ENCODE assay signal across 8 cellular contexts in genomic region chr2:45643095-45643494, GRCh38. TPM values are rescaled to one million over a fixed set of nuclear protein-coding genes. Genes with fewer than 3 reads are reported as not detected.
DNase-seq lines count a peak whose midpoint lies in the region; ATAC-seq and TF ChIP-seq lines count a peak whose summit lies in the region.

No MANE protein-coding gene starts in this region.

- DNase-seq in RPMI7951 (ENCODE audit: low read depth) (peak; percentile 22), fibroblast of villous mesenchyme (ENCODE audit: low read depth) (peak; percentile 21), retinal pigment epithelial cell (ENCODE audit: low read depth) (no peak), NCI-H2029 (lab: John Stamatoyannopoulos, UW) (no peak), NCI-H510A treated with DMSO at 0.1 percent for 48 hours (lab: John Stamatoyannopoulos, UW) (no peak), GM13977 (ENCODE audit: low spot score) (no peak), AG20443 (ENCODE audit: low spot score) (no peak)

- H3K4me3 ChIP-seq in fibroblast of villous mesenchyme (ENCODE audit: low read depth, low read length) (peak overlapping the region; percentile 72), retinal pigment epithelial cell (ENCODE audit: low read length) (peak overlapping the region; percentile 59)

- TF ChIP-seq CTCF in fibroblast of villous mesenchyme (IDR thresholded peaks at IDR 0.05; ENCODE audit: insufficient read depth, low read depth, low read length) = no peak
- TF ChIP-seq CTCF in retinal pigment epithelial cell (conservative IDR thresholded peaks at IDR 0.05; ENCODE audit: low read depth, low read length) = no peak
- no peak for TF ChIP-seq CTCF in GM13977 (IDR thresholded peaks at IDR 0.05; ENCODE audit: extremely low read depth, insufficient read depth, missing control alignments)

- ATAC-seq in GM18502 (IDR thresholded peaks at IDR 0.05; ENCODE audit: poor library complexity, unreplicated experiment) = peak; percentile 25

- in situ Hi-C loops in GM13977 (cut with MboI; ENCODE audit: low pct_unique_long_range_greater_than_20kb, low sequenced_read_pairs, unreplicated experiment) = loop anchor here (10.0 kb wide), 1 partner anchor 292 kb away; no protein-coding TSS in a partner anchor

RNA-seq across cellular contexts. Expression of gene PRKCE, which starts 8.4 kb away (rescaled TPM):
- 28.2 and 30.2 TPM in 2 replicates for total RNA-seq in RPMI7951 (2014; rRNA removed; shearing (Covaris generic))
- 19.0 and 27.2 TPM in 2 replicates for total RNA-seq in fibroblast of villous mesenchyme

RNA-seq across cellular contexts. Expression of gene SRBD1, which starts 32.0 kb away (rescaled TPM):
- total RNA-seq in RPMI7951 (2014; rRNA removed; shearing (Covaris generic)) = 13.4 and 19.7 TPM in 2 replicates
- 19.6 and 31.1 TPM in 2 replicates for total RNA-seq in fibroblast of villous mesenchyme

Comparison
In these comparisons a context has a peak if more than half of its experiments do, and no peak if none do; other contexts are left out.
1. DNase-seq: peak in RPMI7951 (single experiment) and fibroblast of villous mesenchyme (single experiment); none in retinal pigment epithelial cell (single experiment), NCI-H2029 (single experiment), NCI-H510A treated with DMSO at 0.1 percent for 48 hours (single experiment), GM13977 (single experiment) and AG20443 (single experiment).